In genomic region chr9:130938184-130938651, GRCh38 we compare ENCODE assay signal across 9 cellular contexts. TPM values are rescaled to one million over a fixed set of nuclear protein-coding genes. Genes with fewer than 3 reads are reported as not detected.
DNase-seq lines count a peak whose midpoint lies in the region; ATAC-seq and TF ChIP-seq lines count a peak whose summit lies in the region.
"Had no signal": no experiment of that assay in that cellular context is flagged by ENCODE, and none has a peak within 500 bp of the region (broad histone marks: within the 10 kb centered on the region; RNA-seq: fewer than 3 reads in every experiment).

No MANE protein-coding gene starts in this region.

- DNase-seq in T-helper 2 cell treated with Interferon-gamma antibody and Interleukin-4, amounts not matched to agents 5 μg/mL and 100 μg/mL, for 36 hours (ENCODE audit: low spot score) = no peak
- DNase-seq in T-helper 2 cell (no peak), ascending aorta (ENCODE audit: low spot score in 2 of 2) (no peak), spleen (no peak), sciatic nerve (ENCODE audit: low spot score) (no peak), SKM-1 treated with dmso at 0.1 percent for 144 hours (lab: John Stamatoyannopoulos, UW; ENCODE audit: unreplicated experiment) (no peak)

- H3K4me1 Mint-ChIP-seq in T-helper 2 cell treated with Interferon-gamma antibody and Interleukin-4, amounts not matched to agents 5 μg/mL and 100 μg/mL, for 36 hours (ENCODE audit: low read depth) = peaks cover 5% of the 10 kb centered on the region

- no peak overlapping the region for H3K27ac Mint-ChIP-seq in T-helper 2 cell treated with Interferon-gamma antibody and Interleukin-4, amounts not matched to agents 5 μg/mL and 100 μg/mL, for 36 hours

- no peak for ATAC-seq in sciatic nerve
- no peak for ATAC-seq in HG03442 (IDR thresholded peaks at IDR 0.05; ENCODE audit: unreplicated experiment)

- WGBS in spleen, 5 donors = 3 to 16% (median 7%) methylated on average over 6 to 52 of the region's 52 CpGs

- H3K9me3 Mint-ChIP-seq in T-helper 2 cell treated with Interferon-gamma antibody and Interleukin-4, amounts not matched to agents 5 μg/mL and 100 μg/mL, for 36 hours = no peaks in the 10 kb centered on the region

- H3K9me3 ChIP-seq in ascending aorta (no peaks in the 10 kb centered on the region), iPS-18a (ENCODE audit: control insufficient read depth, low read depth, low read length) (no peaks in the 10 kb centered on the region), spleen (no peaks in the 10 kb centered on the region)

- H3K27me3 Mint-ChIP-seq in T-helper 2 cell treated with Interferon-gamma antibody and Interleukin-4, amounts not matched to agents 5 μg/mL and 100 μg/mL, for 36 hours (ENCODE audit: low read depth) = peaks cover 53% of the 10 kb centered on the region

- no peak for TF ChIP-seq POLR2A in spleen (IDR thresholded peaks at IDR 0.05)

- H3K36me3 Mint-ChIP-seq in T-helper 2 cell treated with Interferon-gamma antibody and Interleukin-4, amounts not matched to agents 5 μg/mL and 100 μg/mL, for 36 hours (ENCODE audit: low read depth) = no peaks in the 10 kb centered on the region

- no peak overlapping the region for H3K9ac ChIP-seq in iPS-18a (ENCODE audit: low read length)

- intact Hi-C loops in ascending aorta (cut with DNase I) = no loop called here
- intact Hi-C loops in spleen (cut with DNase I; ENCODE audit: low total_unique reads) = no loop called here
- intact Hi-C loops in sciatic nerve (cut with DNase I) = no loop called here

- TF ChIP-seq CTCF in ascending aorta (IDR thresholded peaks at IDR 0.05) = no peak
- no peak for TF ChIP-seq CTCF in spleen (IDR thresholded peaks at IDR 0.05 in 8 of 11, conservative IDR thresholded peaks at IDR 0.05 in 3 of 11)

- H3K4me3 ChIP-seq in ascending aorta = peak overlapping the region; percentile 57 to 60
- H3K4me3 ChIP-seq in iPS-18a (ENCODE audit: low read length) = peak overlapping the region; percentile 41
- H3K4me3 ChIP-seq in spleen = peak overlapping the region in 5 of 8 donors; percentile 44 to 69 (median 48)

- H3K4me1 ChIP-seq in ascending aorta (peaks cover 5 to 25% of the 10 kb centered on the region in 2 donors), iPS-18a (ENCODE audit: control insufficient read depth, low read depth, low read length) (peaks cover 19% of the 10 kb centered on the region), spleen (peaks cover 15 to 55% (median 39%) of the 10 kb centered on the region in 6 donors)

- H3K36me3 ChIP-seq in ascending aorta (no peaks in the 10 kb centered on the region), iPS-18a (ENCODE audit: control insufficient read depth, low read depth, low read length) (no peaks in the 10 kb centered on the region), spleen (no peaks in the 10 kb centered on the region)

- H3K27me3 ChIP-seq in ascending aorta (peaks cover 42% of the 10 kb centered on the region), iPS-18a (ENCODE audit: control insufficient read depth, insufficient read depth, low read length) (peaks cover 52% of the 10 kb centered on the region), spleen (replicated peaks in 1 of 7) (peaks cover 4 to 100% (median 89%) of the 10 kb centered on the region in 7 donors)

- H3K4me3 Mint-ChIP-seq in T-helper 2 cell treated with Interferon-gamma antibody and Interleukin-4, amounts not matched to agents 5 μg/mL and 100 μg/mL, for 36 hours = peak overlapping the region; percentile 51

- H3K27ac ChIP-seq in ascending aorta (no peak overlapping the region), iPS-18a (ENCODE audit: low read length) (no peak overlapping the region), spleen (no peak overlapping the region)

RNA-seq across cellular contexts. Expression of gene FIBCD1, which starts 0.8 kb away (rescaled TPM):
- total RNA-seq in ascending aorta = not detected
- under 1 TPM in 4 of 7 donors, not detected in 3; 0.26 to 0.51 (median 0.44) TPM for total RNA-seq in spleen
- polyA plus RNA-seq in spleen = under 1 TPM; 0.02 to 0.35 (median 0.06) TPM
- total RNA-seq in sciatic nerve = not detected

RNA-seq across cellular contexts. Expression of gene QRFP, which starts 41.6 kb away (rescaled TPM):
- total RNA-seq in ascending aorta (not detected), spleen (not detected), sciatic nerve (not detected)
- under 1 TPM in 2 of 3 donors, not detected in 1; 0.13 to 0.16 TPM for polyA plus RNA-seq in spleen
- total RNA-seq: subcutaneous adipose tissue had no signal
